Comparison of ENCODE assay signal across 21 cellular contexts in the genomic region with DNA sequence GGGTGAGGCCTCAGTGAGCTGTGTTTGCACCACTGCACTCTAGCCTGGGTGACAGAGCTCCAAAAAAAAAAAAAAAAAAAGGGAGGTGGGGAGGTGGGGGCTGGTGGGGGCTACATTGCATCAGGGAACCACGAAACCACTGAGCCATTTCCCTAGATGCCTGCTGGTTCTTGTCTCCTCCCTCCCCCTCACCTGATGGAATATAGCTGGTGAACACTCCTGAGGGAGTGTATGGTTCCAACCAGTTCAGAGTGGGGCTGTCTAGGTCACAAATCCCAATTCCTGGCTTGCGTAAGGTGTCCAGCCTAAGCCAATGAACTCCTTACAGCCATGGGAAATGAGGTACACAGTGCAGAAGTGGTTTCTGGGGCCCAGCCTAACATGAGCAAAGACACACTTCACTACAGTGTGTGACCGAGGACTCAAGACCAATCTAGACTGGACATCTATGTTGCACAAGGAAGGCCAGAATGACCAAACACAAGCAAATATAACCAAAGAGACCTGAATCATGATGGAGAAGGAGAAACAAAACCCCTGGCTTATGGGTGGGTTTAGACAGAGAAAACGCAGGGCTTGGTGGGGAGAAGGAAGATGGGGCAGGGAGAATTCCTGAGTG.
"Had no signal": no experiment of that assay in that cellular context is flagged by ENCODE, and none has a peak within 500 bp of the region (broad histone marks: within the 10 kb centered on the region; RNA-seq: fewer than 3 reads in every experiment).

No MANE protein-coding gene starts in this region.

- H3K9me3 Mint-ChIP-seq: activated CD8-positive, alpha-beta T cell treated with anti-CD3 and anti-CD28 coated beads for 36 hours; activated T-cell treated with anti-CD3 and anti-CD28 coated beads, Interleukin-2, amount 50 U/mL, for 72 hours had no signal

- H3K27ac ChIP-seq: foreskin keratinocyte, uterus had no signal

- H3K9me3 ChIP-seq: colonic mucosa, uterus had no signal

- H3K4me3 ChIP-seq: colonic mucosa, uterus had no signal

- DNase-seq: activated B cell treated with CpG ODN at 0.5 μM for 24 hours; activated CD4-positive, alpha-beta T cell treated with anti-CD3 and anti-CD28 coated beads for 48 hours; activated CD8-positive, alpha-beta memory T cell treated with anti-CD3 and anti-CD28 coated beads, Interleukin-2, amount 50 U/mL, for 48 hours; activated CD8-positive, alpha-beta T cell treated with anti-CD3 and anti-CD28 coated beads for 36 hours; activated gamma-delta T cell treated with Interleukin-2 at 50 U/mL for 16 hours; activated T-cell treated with anti-CD3 and anti-CD28 coated beads, Interleukin-2, amount 50 U/mL, for 72 hours; central memory CD4-positive, alpha-beta T cell; colonic mucosa; effector CD8-positive, alpha-beta T cell; foreskin keratinocyte; head of caudate nucleus; immature natural killer cell; mammary epithelial cell; naive B cell; retina; stimulated activated CD4-positive, alpha-beta T cell treated with anti-CD3 and anti-CD28 coated beads, Interleukin-12 subunit alpha, Interleukin-12 subunit beta, amount 100 ng/mL, for 4 hours; stimulated activated CD4-positive, alpha-beta T cell treated with anti-CD3 and anti-CD28 coated beads, Interleukin-2, amount 100 ng/mL, for 24 hours; T-helper 17 cell; uterus had no signal

- H3K4me3 Mint-ChIP-seq: activated B cell treated with CpG ODN at 0.5 μM for 24 hours; activated CD8-positive, alpha-beta T cell treated with anti-CD3 and anti-CD28 coated beads for 36 hours; activated naive CD8-positive, alpha-beta T cell; activated T-cell treated with anti-CD3 and anti-CD28 coated beads, Interleukin-2, amount 50 U/mL, for 72 hours; brain; immature natural killer cell; T-helper 17 cell had no signal

- H3K4me1 ChIP-seq: colonic mucosa, foreskin keratinocyte, uterus had no signal

- H3K36me3 Mint-ChIP-seq: brain had no signal

- ATAC-seq: activated CD8-positive, alpha-beta T cell treated with anti-CD3 and anti-CD28 coated beads for 36 hours; activated T-cell treated with anti-CD3 and anti-CD28 coated beads, Interleukin-2, amount 50 U/mL, for 72 hours; foreskin keratinocyte; T-helper 17 cell had no signal

- H3K36me3 ChIP-seq: colonic mucosa, uterus had no signal

- H3K4me1 Mint-ChIP-seq: brain, immature natural killer cell, T-helper 17 cell had no signal

- H3K27me3 Mint-ChIP-seq: brain had no signal

- H3K27me3 ChIP-seq: colonic mucosa, uterus had no signal

- H3K27ac Mint-ChIP-seq: activated B cell treated with CpG ODN at 0.5 μM for 24 hours; activated CD8-positive, alpha-beta T cell treated with anti-CD3 and anti-CD28 coated beads for 36 hours; activated naive CD8-positive, alpha-beta T cell; activated T-cell treated with anti-CD3 and anti-CD28 coated beads, Interleukin-2, amount 50 U/mL, for 72 hours; brain; naive B cell; T-helper 17 cell had no signal
